Comparison of ENCODE assay signal across 8 cellular contexts in the genomic region with DNA sequence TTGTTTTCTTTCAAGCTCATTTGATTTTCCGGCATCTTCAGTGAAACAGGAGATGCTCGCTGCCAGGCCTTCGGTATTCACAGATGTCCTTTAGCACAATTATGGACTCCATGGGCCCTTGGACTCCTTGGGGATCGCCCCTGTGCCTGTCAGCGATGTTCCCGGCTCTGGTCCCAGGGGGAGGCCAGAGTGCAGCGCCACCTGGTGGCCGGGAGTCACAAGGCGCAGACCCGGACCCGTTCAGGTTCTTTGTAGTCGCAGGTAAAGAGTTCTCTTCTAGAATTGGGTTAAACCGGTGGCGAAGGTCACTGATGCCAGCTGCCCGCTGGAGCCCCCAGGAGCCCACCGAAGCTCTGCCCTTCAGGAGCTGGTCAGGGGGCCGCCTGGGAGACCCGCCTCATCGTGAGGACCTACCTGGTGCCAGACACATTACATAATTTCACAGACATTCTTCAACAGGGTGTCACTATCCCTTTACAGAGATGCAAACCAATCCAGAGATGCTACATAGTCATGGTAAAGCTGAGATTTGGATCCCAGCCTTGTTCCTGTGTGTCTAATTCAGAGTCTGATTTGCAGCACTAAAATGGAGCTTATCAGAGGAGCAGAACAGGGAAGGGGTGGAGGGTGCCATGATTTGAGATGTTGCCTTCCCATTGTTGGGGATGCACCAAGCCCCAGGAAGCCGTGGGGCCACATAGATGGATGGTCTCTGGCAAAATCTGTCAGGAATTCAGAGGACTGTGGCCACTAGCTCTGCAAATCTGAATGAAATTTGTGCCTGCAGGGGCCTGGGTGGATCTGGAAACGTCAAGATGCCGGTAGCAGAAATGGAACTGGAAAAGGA.
DNase-seq lines count a peak whose midpoint lies in the region; ATAC-seq and TF ChIP-seq lines count a peak whose summit lies in the region.

No MANE protein-coding gene starts in this region.

- DNase-seq in C1 segment of cervical spinal cord (lab: John Stamatoyannopoulos, UW) (peak in 9 of 14 donors; percentile 13 to 64 (median 32)), NOMO-1 treated with dmso at 0.1 percent for 144 hours (lab: John Stamatoyannopoulos, UW; ENCODE audit: unreplicated experiment) (peak; percentile 6), activated T-cell treated with anti-CD3 and anti-CD28 coated beads for 4 hours (peak; percentile 67), fibroblast of gingiva (ENCODE audit: low read depth) (peak; percentile 16), nucleus accumbens (lab: John Stamatoyannopoulos, UW) (peak in 31 of 56 donors; percentile 9 to 72 (median 37)), tibial artery (peak in 1 of 2 donors; percentile 60), cerebellar nuclear complex (lab: John Stamatoyannopoulos, UW) (no peak)

- TF ChIP-seq CTCF in tibial artery (IDR thresholded peaks at IDR 0.05): peak; percentile 83 to 86

- no peak overlapping the region for H3K27ac ChIP-seq in tibial artery

- H3K36me3 ChIP-seq in tibial artery: no peaks in the 10 kb centered on the region

- H3K27me3 ChIP-seq in tibial artery: no peaks in the 10 kb centered on the region

- peak; percentile 64 for ATAC-seq in GM21390 (IDR thresholded peaks at IDR 0.05; ENCODE audit: unreplicated experiment)

- peaks cover 0 to 16% (median 7%) of the 10 kb centered on the region in 4 donors for H3K4me1 ChIP-seq in tibial artery

- H3K4me3 ChIP-seq in tibial artery: no peak overlapping the region

- H3K9me3 ChIP-seq in tibial artery: no peaks in the 10 kb centered on the region

- intact Hi-C loops in tibial artery (cut with DNase I; ENCODE audit: low total_unique reads): loop anchor here (5.0 kb wide), 1 partner anchor 202 kb away; no protein-coding TSS in a partner anchor

Comparison
In these comparisons a context has a peak if more than half of its experiments do, and no peak if none do; other contexts are left out.
1. DNase-seq: peak in C1 segment of cervical spinal cord (9 of 14), NOMO-1 treated with dmso at 0.1 percent for 144 hours (single experiment), activated T-cell treated with anti-CD3 and anti-CD28 coated beads for 4 hours (single experiment), fibroblast of gingiva (single experiment) and nucleus accumbens (31 of 56); none in cerebellar nuclear complex (0 of 2).